In the genomic region with DNA sequence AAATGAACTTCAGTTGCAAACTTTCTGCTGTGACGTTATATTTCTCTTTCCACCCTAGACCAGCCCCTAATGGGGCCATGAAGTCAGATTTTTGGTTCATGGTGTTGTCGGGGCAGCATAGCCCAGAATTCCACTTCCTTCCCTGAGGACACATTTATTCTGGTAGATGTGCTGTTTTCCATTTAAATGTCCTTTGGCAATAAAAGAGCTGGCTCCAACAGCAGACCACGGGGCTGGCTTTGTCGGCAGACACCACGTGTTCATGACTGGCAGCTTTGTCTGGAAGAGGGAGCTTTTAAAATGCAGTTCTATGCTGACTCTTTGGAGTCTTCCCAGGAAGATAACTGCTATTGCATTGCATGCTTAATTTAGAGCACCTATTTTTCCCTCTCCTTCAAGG, we compare ENCODE assay signal across 11 cellular contexts. TPM values are rescaled to one million over a fixed set of nuclear protein-coding genes. Genes with fewer than 3 reads are reported as not detected.
DNase-seq lines count a peak whose midpoint lies in the region; ATAC-seq, FAIRE-seq and TF ChIP-seq lines count a peak whose summit lies in the region.
"Had no signal": no experiment of that assay in that cellular context is flagged by ENCODE, and none has a peak within 500 bp of the region (broad histone marks: within the 10 kb centered on the region; RNA-seq: fewer than 3 reads in every experiment).

No MANE protein-coding gene starts in this region.

- H3K27me3 ChIP-seq in skeletal muscle tissue (ENCODE audit: control insufficient read depth in 3 of 3, insufficient read depth in 3 of 3, low read length in 3 of 3) (peaks cover 0 to 3% (median 2%) of the 10 kb centered on the region in 3 donors), colonic mucosa (no peaks in the 10 kb centered on the region)

- H3K36me3 ChIP-seq in kidney (ENCODE audit: control insufficient read depth in 1 of 2, insufficient read depth in 2 of 2, low read length in 2 of 2) (no peaks in the 10 kb centered on the region), skeletal muscle tissue (ENCODE audit: control insufficient read depth in 3 of 3, insufficient read depth in 3 of 3, low read length in 3 of 3) (no peaks in the 10 kb centered on the region), colonic mucosa (no peaks in the 10 kb centered on the region)

- H3K27ac ChIP-seq in coronary artery = peak overlapping the region; percentile 38 to 60
- H3K27ac ChIP-seq in kidney (ENCODE audit: low read depth in 2 of 2, low read length in 2 of 2) = peak overlapping the region in 1 of 2 donors; percentile 79
- peak overlapping the region; percentile 57 for H3K27ac ChIP-seq in skeletal muscle tissue (ENCODE audit: low read depth, low read length)
- H3K27ac ChIP-seq in colonic mucosa = no peak overlapping the region

- no peak for ATAC-seq in HG02759 (IDR thresholded peaks at IDR 0.05; ENCODE audit: unreplicated experiment)
- ATAC-seq in HG02885 (IDR thresholded peaks at IDR 0.05; ENCODE audit: poor library complexity, unreplicated experiment) = no peak
- ATAC-seq: activated T-cell treated with anti-CD3 and anti-CD28 coated beads, Interleukin-2, amount 50 U/mL, for 4 hours; esophagus mucosa had no signal

- no peaks in the 10 kb centered on the region for H3K9me3 ChIP-seq in kidney (ENCODE audit: control insufficient read depth in 1 of 2, low read length in 2 of 2)
- no peaks in the 10 kb centered on the region for H3K9me3 ChIP-seq in skeletal muscle tissue (ENCODE audit: control insufficient read depth in 3 of 3, low read length in 3 of 3)
- H3K9me3 ChIP-seq in colonic mucosa = no peaks in the 10 kb centered on the region

- intact Hi-C loops in kidney (cut with DNase I) = no loop called here
- intact Hi-C loops in colonic mucosa (cut with DNase I) = no loop called here

- H3K4me1 ChIP-seq in kidney (ENCODE audit: control insufficient read depth in 1 of 2, insufficient read depth in 1 of 2, low read depth in 1 of 2, low read length in 2 of 2) (peaks cover 2 to 5% of the 10 kb centered on the region in 2 donors), skeletal muscle tissue (ENCODE audit: control insufficient read depth in 3 of 3, insufficient read depth in 3 of 3, low read length in 3 of 3) (peaks cover 10 to 19% (median 11%) of the 10 kb centered on the region in 3 donors), colonic mucosa (no peaks in the 10 kb centered on the region)

- DNase-seq in LNCaP clone FGC (ENCODE audit: low read depth) (peak; percentile 11), coronary artery (ENCODE audit: low spot score) (no peak), kidney (peak; percentile 89), colonic mucosa (no peak), OCI-M2 (lab: John Stamatoyannopoulos, UW; ENCODE audit: unreplicated experiment) (no peak)
- DNase-seq: activated T-cell treated with anti-CD3 and anti-CD28 coated beads, Interleukin-2, amount 50 U/mL, for 4 hours; naive B cell had no signal

- H3K4me3 ChIP-seq in LNCaP clone FGC (ENCODE audit: low read depth, low read length) (no peak overlapping the region), coronary artery (no peak overlapping the region), kidney (ENCODE audit: low read length in 2 of 2) (no peak overlapping the region), skeletal muscle tissue (ENCODE audit: low read length in 3 of 3) (no peak overlapping the region), colonic mucosa (no peak overlapping the region)

- TF ChIP-seq CTCF in LNCaP clone FGC (IDR thresholded peaks at IDR 0.05; ENCODE audit: control insufficient read depth, extremely low read depth, insufficient read depth) (no peak), coronary artery (IDR thresholded peaks at IDR 0.05) (no peak), kidney (IDR thresholded peaks at IDR 0.05; ENCODE audit: borderline replicate concordance, extremely low read depth, insufficient read depth) (no peak), colonic mucosa (IDR thresholded peaks at IDR 0.05) (no peak)

- H3K9ac ChIP-seq in kidney (ENCODE audit: low read length in 2 of 2) (no peak overlapping the region), skeletal muscle tissue (ENCODE audit: low read depth in 1 of 3, low read length in 3 of 3) (no peak overlapping the region), colonic mucosa (ENCODE audit: low read depth in 2 of 2, low read length in 2 of 2) (no peak overlapping the region)

- FAIRE-seq in kidney (lab: Jason Lieb, UNC) = no peak

RNA-seq across cellular contexts. Expression of a gene that starts 17.6 kb away (rescaled TPM):
- total RNA-seq in kidney (48.8 TPM), skeletal muscle tissue (6.8 TPM), colonic mucosa (10 to 100 TPM in 1 of 2 donors, 1 to 10 TPM in 1; 8.0 to 13.4 TPM)
- 4.6 TPM for polyA plus RNA-seq in kidney (ENCODE audit: insufficient read depth, low read depth, low replicate concordance)

Comparison
In these comparisons a context has a peak if more than half of its experiments do, and no peak if none do; other contexts are left out.
1. DNase-seq: peak in LNCaP clone FGC (single experiment) and kidney (single experiment); none in coronary artery (single experiment), colonic mucosa (single experiment) and OCI-M2 (single experiment).